Comparison of ENCODE assay signal across 7 cellular contexts in the genomic region with DNA sequence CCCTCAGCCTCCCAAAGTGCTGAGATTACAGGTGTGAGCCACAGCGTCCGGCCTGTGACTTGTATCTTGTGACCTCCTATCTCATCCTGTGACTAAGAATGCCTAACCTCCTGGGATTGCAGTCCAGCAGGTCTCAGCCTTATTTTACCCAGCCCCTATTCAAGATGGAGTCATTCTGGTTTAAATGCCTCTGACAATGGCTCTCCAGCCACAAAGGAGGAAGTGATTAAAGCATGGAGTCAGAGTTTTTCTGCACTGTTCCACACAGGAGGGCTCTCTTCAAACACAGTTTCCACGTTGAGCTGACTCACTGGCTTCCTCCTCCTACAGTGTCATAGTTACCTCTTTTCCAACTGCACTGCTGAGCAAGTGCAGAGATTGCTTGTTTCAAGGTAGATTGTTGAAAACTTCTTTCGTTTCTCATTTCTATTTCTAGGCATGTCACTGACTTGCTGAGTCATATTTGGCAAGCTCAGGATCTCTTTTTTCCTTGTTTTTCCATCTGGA. TPM values are rescaled to one million over a fixed set of nuclear protein-coding genes. Genes with fewer than 3 reads are reported as not detected.
A peak's percentile ranks its signal among the peaks of the same experiment; 100 is the strongest.
DNase-seq lines count a peak whose midpoint lies in the region; ATAC-seq and TF ChIP-seq lines count a peak whose summit lies in the region.

No MANE protein-coding gene starts in this region.

- no peak overlapping the region for H3K4me3 ChIP-seq in fibroblast of mammary gland (ENCODE audit: control insufficient read depth, low read depth, low read length)

- H3K4me3 Mint-ChIP-seq in immature natural killer cell: no peak overlapping the region

- H3K4me1 Mint-ChIP-seq in immature natural killer cell: no peaks in the 10 kb centered on the region

- peaks cover 1 to 5% (median 2%) of the 10 kb centered on the region in 3 donors for H3K27me3 Mint-ChIP-seq in immature natural killer cell (ENCODE audit: low read depth in 3 of 3)

- no peaks in the 10 kb centered on the region for H3K36me3 Mint-ChIP-seq in immature natural killer cell

- peak; percentile 61 for ATAC-seq in GM18861 (IDR thresholded peaks at IDR 0.05; ENCODE audit: unreplicated experiment)
- ATAC-seq in HG03175 (IDR thresholded peaks at IDR 0.05; ENCODE audit: unreplicated experiment): peak; percentile 53
- ATAC-seq in HG03095 (IDR thresholded peaks at IDR 0.05; ENCODE audit: unreplicated experiment): no peak

- no peaks in the 10 kb centered on the region for H3K9me3 Mint-ChIP-seq in immature natural killer cell

- no peak overlapping the region for H3K27ac Mint-ChIP-seq in immature natural killer cell

- peak; percentile 70 for DNase-seq in activated CD4-positive, alpha-beta T cell treated with anti-CD3 and anti-CD28 coated beads for 48 hours
- DNase-seq in fibroblast of mammary gland (ENCODE audit: low read depth) (peak; percentile 80), immature natural killer cell (no peak)
- DNase-seq in stimulated activated CD4-positive, alpha-beta T cell treated with anti-CD3 and anti-CD28 coated beads, Interleukin-1b, Interleukin-23, amount 100 ng/mL, for 4 hours (ENCODE audit: low read depth in 2 of 2): peak; percentile 3 to 24

- TF ChIP-seq CTCF in fibroblast of mammary gland (conservative IDR thresholded peaks at IDR 0.05; ENCODE audit: control insufficient read depth, insufficient read depth, low read depth, low read length): no peak

RNA-seq across cellular contexts. Expression of gene SIPA1L1, which starts 29.3 kb away (rescaled TPM):
- 10 to 100 TPM in 1 of 3 donors, 1 to 10 TPM in 2; 1.3 to 19.1 (median 8.0) TPM for polyA plus RNA-seq in immature natural killer cell

Comparison
In these comparisons a context has a peak if more than half of its experiments do, and no peak if none do; other contexts are left out.
1. DNase-seq: peak in activated CD4-positive, alpha-beta T cell treated with anti-CD3 and anti-CD28 coated beads for 48 hours (single experiment), fibroblast of mammary gland (single experiment) and stimulated activated CD4-positive, alpha-beta T cell treated with anti-CD3 and anti-CD28 coated beads, Interleukin-1b, Interleukin-23, amount 100 ng/mL, for 4 hours (2 of 2); none in immature natural killer cell (0 of 3).